ENCODE assay signal across 21 cellular contexts in genomic region chr10:34956756-34957155, GRCh38.
A peak's percentile ranks its signal among the peaks of the same experiment; 100 is the strongest.
DNase-seq lines count a peak whose midpoint lies in the region; ATAC-seq, FAIRE-seq and TF ChIP-seq lines count a peak whose summit lies in the region.
"Had no signal": no experiment of that assay in that cellular context is flagged by ENCODE, and none has a peak within 500 bp of the region (broad histone marks: within the 10 kb centered on the region; RNA-seq: fewer than 3 reads in every experiment).

No MANE protein-coding gene starts in this region.

- no peak overlapping the region for H4K12ac ChIP-seq in trophoblast cell (ENCODE audit: low read depth, low read length)

- no peak overlapping the region for H3K18ac ChIP-seq in trophoblast cell (ENCODE audit: low read length)

- H2BK5ac ChIP-seq in trophoblast cell (ENCODE audit: low read depth, low read length, poor library complexity) = no peak overlapping the region

- H3K9me1 ChIP-seq in K562 (ENCODE audit: control insufficient read depth, insufficient read depth, low read length) = no peaks in the 10 kb centered on the region

- CTCF ChIA-PET in HepG2 (lab: Yijun Ruan, JAX; ENCODE audit: low intra/inter-chr PET ratio, low total read pairs) (no interaction called here), K562 (lab: Yijun Ruan, JAX; ENCODE audit: low intra/inter-chr PET ratio) (no interaction called here)

- H3K36me3 ChIP-seq in HepG2 (replicated peaks in 1 of 2; ENCODE audit: control insufficient read depth in 1 of 2, insufficient read depth in 2 of 2, low read length in 2 of 2) = no peaks in the 10 kb centered on the region
- no peaks in the 10 kb centered on the region for H3K36me3 ChIP-seq in right lobe of liver
- H3K36me3 ChIP-seq in K562 (ENCODE audit: control insufficient read depth, insufficient read depth, low read length) = no peaks in the 10 kb centered on the region
- H3K36me3 ChIP-seq in trophoblast cell (ENCODE audit: control insufficient read depth in 1 of 2, insufficient read depth in 2 of 2, low read length in 2 of 2) = no peaks in the 10 kb centered on the region
- H3K36me3 ChIP-seq: gastrocnemius medialis, neural progenitor cell had no signal

- H3K27ac ChIP-seq in HepG2 (ENCODE audit: extremely low read length, insufficient read depth, low read length) (no peak overlapping the region), right lobe of liver (no peak overlapping the region), K562 (ENCODE audit: extremely low read depth, low read depth, low read length) (no peak overlapping the region), trophoblast cell (ENCODE audit: low read depth, low read length) (no peak overlapping the region)
- H3K27ac ChIP-seq: C4-2B, gastrocnemius medialis, neural progenitor cell had no signal

- no TSS peak for BruUV-seq in HepG2 (replicated peaks; lab: Mats Ljungman, UMichigan)
- BruUV-seq in K562 (replicated peaks; lab: Mats Ljungman, UMichigan) = no TSS peak

- no peak for TF ChIP-seq CTCF in HepG2 (CRISPR knock-in tag; IDR thresholded peaks at IDR 0.05)
- no peak for TF ChIP-seq CTCF in right lobe of liver (IDR thresholded peaks at IDR 0.05)
- TF ChIP-seq CTCF in NB4 (IDR thresholded peaks at IDR 0.05; ENCODE audit: low read depth, low read length) = peak; percentile 2
- TF ChIP-seq CTCF in K562 (IDR thresholded peaks at IDR 0.05 in 2 of 3, conservative IDR thresholded peaks at IDR 0.05 in 1 of 3; ENCODE audit: insufficient read depth in 2 of 3, low read depth in 1 of 3, low read length in 3 of 3) = peak in 2 of 3 experiments; percentile 11; a peak in 1 of 6 replicates

- TF ChIP-seq RAD21 in HepG2 (CRISPR knock-in tag; IDR thresholded peaks at IDR 0.05) (no peak), K562 (CRISPR knock-in tag; conservative IDR thresholded peaks at IDR 0.05 in 1 of 2, IDR thresholded peaks at IDR 0.05 in 1 of 2) (no peak)

- DNase-seq in HepG2 (ENCODE audit: low spot score) (no peak), right lobe of liver (no peak), NB4 (ENCODE audit: low read depth) (peak; percentile 52), K562 (ENCODE audit: extremely low read depth in 1 of 4, low spot score in 3 of 4) (no peak), T-helper 9 cell (no peak), NOMO-1 treated with DMSO at 0.1 percent for 48 hours (lab: John Stamatoyannopoulos, UW; ENCODE audit: unreplicated experiment) (no peak), NK-92 (lab: John Stamatoyannopoulos, UW; ENCODE audit: unreplicated experiment) (no peak), trophoblast cell (no peak)
- DNase-seq: activated CD4-positive, alpha-beta T cell treated with anti-CD3 and anti-CD28 coated beads for 48 hours; effector CD4-positive, alpha-beta T cell; gastrocnemius medialis; mucosa of descending colon; NCI-H1694; SHP77 treated with DMSO at 0.1 percent for 48 hours; T-helper 1 cell had no signal

- WGBS in HepG2 (ENCODE audit: low lambda C conversion rate) = 45% methylated on average over 3 of the region's 3 CpGs
- WGBS in right lobe of liver (ENCODE audit: insufficient coverage, low coverage, low lambda C conversion rate, missing lambda C conversion rate) = 100% methylated on average over 1 of the region's 3 CpGs
- WGBS in K562 (ENCODE audit: insufficient coverage, low coverage, missing lambda C conversion rate) = 0% methylated on average over 3 of the region's 3 CpGs
- no CpG with 5 or more reads among the region's 3 CpGs for WGBS in trophoblast cell (ENCODE audit: extremely low coverage, insufficient coverage, insufficient read length)

- no peak for FAIRE-seq in HepG2 (lab: Jason Lieb, UNC)
- no peak for FAIRE-seq in K562 (lab: Jason Lieb, UNC)
- FAIRE-seq: D721Med, G401.6, islet of Langerhans had no signal

- H3K4me1 ChIP-seq in HepG2 (ENCODE audit: insufficient read depth, low read length) (0 out of 2 replicates have a peak, but pooled peaks cover 8% of the 10 kb centered on the region), right lobe of liver (no peaks in the 10 kb centered on the region), K562 (replicated peaks in 1 of 2; ENCODE audit: control insufficient read depth in 2 of 2, insufficient read depth in 2 of 2, low read length in 2 of 2) (no peaks in the 10 kb centered on the region), trophoblast cell (ENCODE audit: control insufficient read depth in 1 of 2, insufficient read depth in 2 of 2, low read length in 2 of 2) (peaks cover 3 to 5% of the 10 kb centered on the region in 2 experiments)
- H3K4me1 ChIP-seq: gastrocnemius medialis, neural progenitor cell had no signal

- H3K27me3 ChIP-seq in HepG2 (ENCODE audit: control insufficient read depth in 1 of 2, insufficient read depth in 2 of 2, low read length in 2 of 2) (peaks cover 0 to 10% of the 10 kb centered on the region in 2 experiments; a peak in 2 of 5 replicates), right lobe of liver (no peaks in the 10 kb centered on the region), K562 (ENCODE audit: control insufficient read depth in 2 of 2, insufficient read depth in 2 of 2, low read length in 2 of 2) (peaks cover 9 to 47% of the 10 kb centered on the region in 2 experiments; a peak in 4 of 5 replicates), trophoblast cell (ENCODE audit: insufficient read depth, low read length) (no peaks in the 10 kb centered on the region)
- H3K27me3 ChIP-seq: gastrocnemius medialis, neural progenitor cell had no signal

- TF ChIP-seq POLR2A in HepG2 (IDR thresholded peaks at IDR 0.05; ENCODE audit: insufficient read depth in 1 of 2, low read depth in 2 of 2, low read length in 2 of 2) = no peak
- TF ChIP-seq POLR2A in right lobe of liver (IDR thresholded peaks at IDR 0.05) = no peak
- TF ChIP-seq POLR2A in NB4 (IDR thresholded peaks at IDR 0.05; ENCODE audit: extremely low read depth, insufficient read length) = no peak
- TF ChIP-seq POLR2A in K562 (conservative IDR thresholded peaks at IDR 0.05) = no peak

- H4K91ac ChIP-seq in trophoblast cell (ENCODE audit: low read depth, low read length) = no peak overlapping the region

- POLR2A ChIA-PET in HepG2 (lab: Yijun Ruan, JAX) (no interaction called here), K562 (lab: Yijun Ruan, JAX) (interaction anchor here (0.9 kb wide), 1 partner anchor 23 kb away, joined by 3 read pairs; no protein-coding TSS in a partner anchor)

- no peaks in the 10 kb centered on the region for H3K79me1 ChIP-seq in trophoblast cell (ENCODE audit: low read length)

- in situ Hi-C loops in HepG2 (cut with HindIII; ENCODE audit: extremely low pct_ligation_motif_present, low pct_unique_long_range_greater_than_20kb) (no loop called here), K562 (cut with MboI) (no loop called here)

- H3K4ac ChIP-seq in trophoblast cell (ENCODE audit: low read depth, low read length) = no peak overlapping the region

- H2AFZ ChIP-seq in HepG2 (ENCODE audit: low read length) = no peak overlapping the region
- no peak overlapping the region for H2AFZ ChIP-seq in K562 (ENCODE audit: low read depth, low read length)
- no peak overlapping the region for H2AFZ ChIP-seq in trophoblast cell (ENCODE audit: insufficient read depth, low read length, poor library complexity)
- H2AFZ ChIP-seq: neural progenitor cell had no signal

- H4K20me1 ChIP-seq in HepG2 (ENCODE audit: insufficient read depth, low read length) (no peaks in the 10 kb centered on the region), K562 (replicated peaks; ENCODE audit: control insufficient read depth, insufficient read depth, low read length) (no peaks in the 10 kb centered on the region)

- H3K4me2 ChIP-seq in HepG2 (ENCODE audit: low read depth, low read length) (no peak overlapping the region), K562 (ENCODE audit: insufficient read depth, low read length) (no peak overlapping the region), trophoblast cell (ENCODE audit: low read length) (no peak overlapping the region)
- H3K4me2 ChIP-seq: neural progenitor cell had no signal

- no peak overlapping the region for H2BK120ac ChIP-seq in trophoblast cell (ENCODE audit: insufficient read depth, low read length, poor library complexity)

- no peak overlapping the region for H3K23ac ChIP-seq in trophoblast cell (ENCODE audit: low read length)

- intact Hi-C loops in HepG2 (cut with micrococcal nuclease; ENCODE audit: unreplicated experiment) = no loop called here
- intact Hi-C loops in right lobe of liver (cut with DNase I) = no loop called here
- intact Hi-C loops in K562 (cut with micrococcal nuclease) = loop anchor here (10.0 kb wide), 1 partner anchor 292 kb away; no protein-coding TSS in a partner anchor

- no peak overlapping the region for H3K14ac ChIP-seq in trophoblast cell (ENCODE audit: low read length)

- H3K9ac ChIP-seq in HepG2 (ENCODE audit: insufficient read depth, low read depth, low read length) (no peak overlapping the region), K562 (ENCODE audit: insufficient read depth in 1 of 2, low read depth in 2 of 2, low read length in 2 of 2) (no peak overlapping the region), trophoblast cell (ENCODE audit: low read length) (no peak overlapping the region)
- H3K9ac ChIP-seq: neural progenitor cell had no signal

- peak; percentile 26; the same call in 1 of the 3 replicates for ATAC-seq in HepG2
- no peak for ATAC-seq in right lobe of liver
- ATAC-seq in K562 = peak; percentile 46; the same call in 2 of the 3 replicates
- ATAC-seq: esophagus mucosa, gastrocnemius medialis, mucosa of descending colon had no signal

- TF ChIP-seq EP300 in HepG2 (IDR thresholded peaks at IDR 0.05; ENCODE audit: low read depth in 2 of 2, low read length in 2 of 2) = no peak
- TF ChIP-seq EP300 in HepG2 (CRISPR knock-in tag; IDR thresholded peaks at IDR 0.05; ENCODE audit: borderline replicate concordance) = no peak
- no peak for TF ChIP-seq EP300 in K562 (IDR thresholded peaks at IDR 0.05; ENCODE audit: low read length)

- no peak overlapping the region for H2AK5ac ChIP-seq in trophoblast cell (ENCODE audit: low read length)

- no peak overlapping the region for H3K4me3 ChIP-seq in HepG2 (replicated peaks in 1 of 3; ENCODE audit: insufficient read depth in 1 of 3, low read depth in 2 of 3, low read length in 3 of 3)
- no peak overlapping the region for H3K4me3 ChIP-seq in right lobe of liver
- no peak overlapping the region for H3K4me3 ChIP-seq in NB4 (ENCODE audit: low read depth, low read length)
- no peak overlapping the region for H3K4me3 ChIP-seq in K562
- no peak overlapping the region for H3K4me3 ChIP-seq in trophoblast cell (ENCODE audit: low read depth, low read length)
- H3K4me3 ChIP-seq: gastrocnemius medialis, mucosa of descending colon, neural progenitor cell had no signal

- H3K79me2 ChIP-seq in HepG2 (ENCODE audit: insufficient read depth, low read length) = no peaks in the 10 kb centered on the region
- H3K79me2 ChIP-seq in K562 (ENCODE audit: control insufficient read depth, insufficient read depth, low read length) = no peaks in the 10 kb centered on the region
- no peaks in the 10 kb centered on the region for H3K79me2 ChIP-seq in trophoblast cell (ENCODE audit: control insufficient read depth, insufficient read depth, low read length, poor library complexity)

- H3K9me3 ChIP-seq in HepG2 (ENCODE audit: low read length) (no peaks in the 10 kb centered on the region), right lobe of liver (no peaks in the 10 kb centered on the region), K562 (replicated peaks; ENCODE audit: control insufficient read depth, insufficient read depth, low read depth, low read length) (no peaks in the 10 kb centered on the region), trophoblast cell (ENCODE audit: insufficient read depth, low read depth, low read length) (peaks cover 3% of the 10 kb centered on the region)
- H3K9me3 ChIP-seq: gastrocnemius medialis, mucosa of descending colon had no signal

- H4K8ac ChIP-seq in trophoblast cell (ENCODE audit: low read depth, low read length) = no peak overlapping the region

- no peak overlapping the region for H2BK12ac ChIP-seq in trophoblast cell (ENCODE audit: low read length)

Comparison
In these comparisons a context has a peak if more than half of its experiments do, and no peak if none do; other contexts are left out.
1. ATAC-seq: peak in HepG2 (single experiment) and K562 (single experiment); none in right lobe of liver (0 of 4).
2. CTCF ChIP-seq: peak in NB4 (single experiment) and K562 (2 of 3); none in HepG2 (single experiment) and right lobe of liver (0 of 4).
3. Of the 241 proteins assayed by ChIP-seq in both HepG2 and K562: peak only in HepG2: none; only in K562: CTCF; in both: none; in neither: 240.